1 cellular context compared by ENCODE assay signal in the genomic region with DNA sequence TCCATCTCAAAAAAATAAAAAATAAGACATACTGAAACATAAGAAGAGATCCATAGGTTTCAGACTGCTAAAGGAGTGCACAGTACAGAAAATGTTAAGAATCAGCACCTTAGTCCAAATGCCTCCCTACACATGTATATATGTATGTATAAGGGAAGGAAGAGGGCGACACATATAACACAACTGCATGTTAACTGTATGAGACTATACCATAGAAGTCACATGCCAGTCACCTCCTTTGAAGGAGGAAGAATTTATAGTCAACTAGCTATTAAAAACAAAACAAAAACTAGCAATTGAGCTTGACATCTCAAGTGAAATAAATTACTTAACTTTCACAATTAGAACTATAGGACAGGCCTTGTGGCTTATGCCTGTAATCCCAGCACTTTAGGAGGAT.
TF ChIP-seq lines count a peak whose summit lies in the region.

No MANE protein-coding gene starts in this region.

TF ChIP-seq in GM12878, 131 proteins besides CTCF, POLR2A, EP300 and RAD21:
- 0 out of 4 replicates have a peak, but pooled peaks of 1 of the 2 experiments have one; percentile 40 for TF ChIP-seq BHLHE40 (IDR thresholded peaks at IDR 0.05; ENCODE audit: borderline replicate concordance in 1 of 2, low read depth in 2 of 2, low read length in 1 of 2)
- no peak for TF ChIP-seq NFYA (IDR thresholded peaks at IDR 0.05; ENCODE audit: borderline replicate concordance, low read depth, low read length)
- peak; percentile 22; the same call in 1 of the 2 replicates for TF ChIP-seq JUNB (IDR thresholded peaks at IDR 0.05)
